In the genomic region with DNA sequence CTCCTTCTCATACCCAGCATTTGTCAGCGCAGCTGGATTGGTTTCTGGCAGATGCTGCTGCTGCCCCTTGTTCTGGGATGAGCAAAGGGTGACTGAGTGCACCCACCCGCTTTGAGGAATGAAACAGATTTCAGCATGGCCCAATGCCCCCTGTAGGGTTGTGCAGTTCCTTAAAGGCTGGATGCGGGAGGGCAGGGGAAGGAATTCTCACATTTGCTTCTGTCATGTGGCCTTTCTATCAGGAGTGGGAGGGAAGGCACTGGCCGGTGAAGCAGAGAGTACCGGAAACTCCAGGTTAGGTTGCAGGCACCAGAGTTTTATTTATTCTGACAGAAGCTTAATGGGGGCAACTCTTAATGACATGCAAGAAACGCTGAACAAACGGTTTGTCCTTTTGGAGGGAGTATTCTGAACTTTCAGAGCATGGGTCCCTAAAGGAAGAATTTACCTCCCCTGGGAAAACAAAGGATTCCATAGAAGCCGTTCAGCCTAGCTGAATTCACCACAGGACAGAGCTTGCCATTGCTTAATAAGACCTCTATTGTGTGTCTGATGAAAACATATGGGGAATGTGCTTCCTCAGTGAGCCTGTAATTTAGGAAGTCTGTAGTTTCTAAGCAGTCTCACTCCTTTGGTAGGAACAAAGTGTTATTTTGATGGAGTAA, we compare ENCODE assay signal across 16 cellular contexts. TPM values are rescaled to one million over a fixed set of nuclear protein-coding genes. Genes with fewer than 3 reads are reported as not detected.
DNase-seq lines count a peak whose midpoint lies in the region; FAIRE-seq and TF ChIP-seq lines count a peak whose summit lies in the region.
"Had no signal": no experiment of that assay in that cellular context is flagged by ENCODE, and none has a peak within 500 bp of the region (broad histone marks: within the 10 kb centered on the region; RNA-seq: fewer than 3 reads in every experiment).

No MANE protein-coding gene starts in this region.

- no peaks in the 10 kb centered on the region for H3K9me3 ChIP-seq in tibial artery

- peak overlapping the region; percentile 66 to 67 for H3K27ac ChIP-seq in tibial artery

- TF ChIP-seq CTCF in nephron (IDR thresholded peaks at IDR 0.05; ENCODE audit: unreplicated experiment in 3 of 3) (no peak), tibial artery (IDR thresholded peaks at IDR 0.05) (no peak), D721Med (IDR thresholded peaks at IDR 0.05; ENCODE audit: insufficient read depth, missing control alignments) (no peak)

- peak; percentile 48 for DNase-seq in NCI-H69 (lab: John Stamatoyannopoulos, UW)
- DNase-seq in tibial artery: no peak
- no peak for DNase-seq in D721Med (ENCODE audit: insufficient read length, low spot score)
- DNase-seq in HT-29 (ENCODE audit: low spot score): no peak
- no peak for DNase-seq in NCI-H524 (lab: John Stamatoyannopoulos, UW)
- no peak for DNase-seq in OCI-M2 (lab: John Stamatoyannopoulos, UW; ENCODE audit: unreplicated experiment)
- DNase-seq: activated CD8-positive, alpha-beta T cell treated with anti-CD3 and anti-CD28 coated beads, Interleukin-2, amount 10 ng/mL, durations not matched to agents 7 days and 5 days; activated naive CD4-positive, alpha-beta T cell treated with Interleukin-2 at 50 U/mL for 16 hours; CD4-positive, alpha-beta T cell; foreskin fibroblast; GDM1; Kasumi-1 had no signal

- no peaks in the 10 kb centered on the region for H3K36me3 ChIP-seq in tibial artery

- peak overlapping the region; percentile 86 to 97 (median 90) for H3K27ac Mint-ChIP-seq in nephron
- H3K27ac Mint-ChIP-seq: activated CD8-positive, alpha-beta T cell treated with anti-CD3 and anti-CD28 coated beads, Interleukin-2, amount 10 ng/mL, durations not matched to agents 7 days and 5 days; CD4-positive, alpha-beta T cell; T-helper 2 cell treated with Interferon-gamma antibody and Interleukin-4, amounts not matched to agents 5 μg/mL and 100 μg/mL, for 36 hours had no signal

- H3K4me3 ChIP-seq in tibial artery: no peak overlapping the region

- no peaks in the 10 kb centered on the region for H3K27me3 Mint-ChIP-seq in nephron (ENCODE audit: low read depth)
- H3K27me3 Mint-ChIP-seq: CD4-positive, alpha-beta T cell; central memory CD8-positive, alpha-beta T cell had no signal

- peaks cover 55% of the 10 kb centered on the region for H3K4me1 Mint-ChIP-seq in nephron
- H3K4me1 Mint-ChIP-seq: central memory CD8-positive, alpha-beta T cell had no signal

- FAIRE-seq in endometrium (lab: Jason Lieb, UNC) (peak; percentile 64), D721Med (lab: Jason Lieb, UNC) (no peak)

- H3K36me3 Mint-ChIP-seq in nephron (ENCODE audit: low read depth): peaks cover 7% of the 10 kb centered on the region

- H3K4me1 ChIP-seq in tibial artery: peaks cover 10 to 65% (median 51%) of the 10 kb centered on the region in 4 donors

- intact Hi-C loops in tibial artery (cut with DNase I; ENCODE audit: low total_unique reads): loop anchor here (5.0 kb wide), 1 partner anchor 186 kb away; the partner anchor contains the start of gene MOB3B

- no peaks in the 10 kb centered on the region for H3K27me3 ChIP-seq in tibial artery

- H3K4me3 Mint-ChIP-seq in nephron: peak overlapping the region in 2 of 3 experiments; percentile 5 to 12
- H3K4me3 Mint-ChIP-seq: activated CD8-positive, alpha-beta T cell treated with anti-CD3 and anti-CD28 coated beads, Interleukin-2, amount 10 ng/mL, durations not matched to agents 7 days and 5 days; CD4-positive, alpha-beta T cell; central memory CD8-positive, alpha-beta T cell; T-helper 2 cell treated with Interferon-gamma antibody and Interleukin-4, amounts not matched to agents 5 μg/mL and 100 μg/mL, for 36 hours had no signal

- no peaks in the 10 kb centered on the region for H3K9me3 Mint-ChIP-seq in nephron
- H3K9me3 Mint-ChIP-seq: CD4-positive, alpha-beta T cell; central memory CD8-positive, alpha-beta T cell; T-helper 2 cell treated with Interferon-gamma antibody and Interleukin-4, amounts not matched to agents 5 μg/mL and 100 μg/mL, for 36 hours had no signal

RNA-seq across cellular contexts. Expression of gene EQTN, which starts 44.1 kb away (rescaled TPM):
- total RNA-seq in HT-29 (2014; rRNA removed; shearing (Covaris generic)): 0.18 TPM in 1 of 2 replicates, not detected in the other
- total RNA-seq: activated CD8-positive, alpha-beta T cell treated with anti-CD3 and anti-CD28 coated beads, Interleukin-2, amount 10 ng/mL, durations not matched to agents 7 days and 5 days; CD4-positive, alpha-beta T cell had no signal
